ENCODE assay signal across 9 cellular contexts in genomic region chr3:187186801-187187421, GRCh38. TPM values are rescaled to one million over a fixed set of nuclear protein-coding genes. Genes with fewer than 3 reads are reported as not detected.
DNase-seq lines count a peak whose midpoint lies in the region; ATAC-seq and TF ChIP-seq lines count a peak whose summit lies in the region.
"Had no signal": no experiment of that assay in that cellular context is flagged by ENCODE, and none has a peak within 500 bp of the region (broad histone marks: within the 10 kb centered on the region; RNA-seq: fewer than 3 reads in every experiment).

No MANE protein-coding gene starts in this region.

- H3K27ac ChIP-seq in SJCRH30 (no peak overlapping the region), sigmoid colon (peak overlapping the region; percentile 79 to 90 (median 88))

- peak in 2 of 4 donors; percentile 10 to 15 for TF ChIP-seq EP300 in sigmoid colon (IDR thresholded peaks at IDR 0.05)

- no peak overlapping the region for H3K27ac Mint-ChIP-seq in glutamatergic neuron (ENCODE audit: unreplicated experiment)

- no peaks in the 10 kb centered on the region for H3K27me3 Mint-ChIP-seq in glutamatergic neuron (ENCODE audit: unreplicated experiment)

- intact Hi-C loops in sigmoid colon (cut with DNase I): no loop called here

- TF ChIP-seq POLR2A in sigmoid colon (IDR thresholded peaks at IDR 0.05): no peak

- H3K36me3 Mint-ChIP-seq in glutamatergic neuron (ENCODE audit: unreplicated experiment): no peaks in the 10 kb centered on the region

- H3K9me3 ChIP-seq in SJCRH30 (replicated peaks): no peaks in the 10 kb centered on the region
- H3K9me3 ChIP-seq in sigmoid colon: no peaks in the 10 kb centered on the region

- peak; percentile 45 for ATAC-seq in GM18909 (IDR thresholded peaks at IDR 0.05; ENCODE audit: poor library complexity, unreplicated experiment)
- ATAC-seq in HG03045 (IDR thresholded peaks at IDR 0.05; ENCODE audit: unreplicated experiment): no peak

- H3K4me3 Mint-ChIP-seq in glutamatergic neuron (ENCODE audit: unreplicated experiment): no peak overlapping the region

- H3K4me3 ChIP-seq in SJCRH30 (no peak overlapping the region), sigmoid colon (no peak overlapping the region)

- no peaks in the 10 kb centered on the region for H3K27me3 ChIP-seq in SJCRH30
- no peaks in the 10 kb centered on the region for H3K27me3 ChIP-seq in sigmoid colon

- H3K36me3 ChIP-seq in SJCRH30: no peaks in the 10 kb centered on the region
- no peaks in the 10 kb centered on the region for H3K36me3 ChIP-seq in sigmoid colon

- WGBS in sigmoid colon, 2 donors: 71 to 73% methylated on average over 5 of the region's 5 CpGs

- DNase-seq in SJCRH30 (peak; percentile 5 to 10), glomerular visceral epithelial cell (ENCODE audit: extremely low spot score) (peak; percentile 11), sigmoid colon (peak; percentile 86), SKM-1 (lab: John Stamatoyannopoulos, UW; ENCODE audit: unreplicated experiment) (no peak), RPMI8226 (no peak), glutamatergic neuron (no peak)

- TF ChIP-seq CTCF in sigmoid colon (IDR thresholded peaks at IDR 0.05) (no peak), glutamatergic neuron (IDR thresholded peaks at IDR 0.05; ENCODE audit: partially characterized antibody, unreplicated experiment) (no peak)

- H3K9me3 Mint-ChIP-seq in glutamatergic neuron (ENCODE audit: unreplicated experiment): no peaks in the 10 kb centered on the region

- peaks cover 6% of the 10 kb centered on the region for H3K4me1 Mint-ChIP-seq in glutamatergic neuron (ENCODE audit: low read depth, unreplicated experiment)

- 0 out of 2 replicates have a peak, but pooled peaks cover 3% of the 10 kb centered on the region for H3K4me1 ChIP-seq in SJCRH30
- peaks cover 0 to 59% (median 50%) of the 10 kb centered on the region in 4 donors for H3K4me1 ChIP-seq in sigmoid colon

RNA-seq across cellular contexts. Expression of gene RTP1, which starts 10.4 kb away (rescaled TPM):
- total RNA-seq in SJCRH30 (2014; rRNA removed; shearing (Covaris generic)): not detected in 2 replicates
- total RNA-seq in sigmoid colon: not detected
- polyA plus RNA-seq in sigmoid colon: under 1 TPM in 1 of 3 donors, not detected in 2; 0.04 TPM
- total RNA-seq in glutamatergic neuron (ENCODE audit: unreplicated experiment): not detected
- total RNA-seq: activated CD8-positive, alpha-beta memory T cell treated with anti-CD3 and anti-CD28 coated beads for 36 hours had no signal

RNA-seq across cellular contexts. Expression of gene RPL39L, which starts 47.6 kb away (rescaled TPM):
- 10.3 and 16.1 TPM in 2 replicates for total RNA-seq in SJCRH30 (2014; rRNA removed; shearing (Covaris generic))
- total RNA-seq in sigmoid colon (10 to 100 TPM; 15.7 to 27.7 (median 25.1) TPM), glutamatergic neuron (ENCODE audit: unreplicated experiment) (15.1 TPM)
- 10 to 100 TPM in 1 of 3 donors, 1 to 10 TPM in 2; 8.4 to 20.6 (median 8.8) TPM for polyA plus RNA-seq in sigmoid colon

Comparison
In these comparisons a context has a peak if more than half of its experiments do, and no peak if none do; other contexts are left out.
1. DNase-seq: peak in SJCRH30 (2 of 2), glomerular visceral epithelial cell (single experiment) and sigmoid colon (single experiment); none in SKM-1 (single experiment), RPMI8226 (single experiment) and glutamatergic neuron (single experiment).